ENCODE assay signal across 9 cellular contexts in genomic region chr6:25942561-25943147, GRCh38. TPM values are rescaled to one million over a fixed set of nuclear protein-coding genes. Genes with fewer than 3 reads are reported as not detected.
A peak's percentile ranks its signal among the peaks of the same experiment; 100 is the strongest.
DNase-seq lines count a peak whose midpoint lies in the region; ATAC-seq and TF ChIP-seq lines count a peak whose summit lies in the region.
"Had no signal": no experiment of that assay in that cellular context is flagged by ENCODE, and none has a peak within 500 bp of the region (broad histone marks: within the 10 kb centered on the region; RNA-seq: fewer than 3 reads in every experiment).

No MANE protein-coding gene starts in this region.

- no peak overlapping the region for H2AFZ ChIP-seq in Karpas-422 (ENCODE audit: low read length)

- H4K20me1 ChIP-seq in DOHH2 (ENCODE audit: control insufficient read depth, insufficient read depth, low read depth, low read length) (no peaks in the 10 kb centered on the region), Karpas-422 (ENCODE audit: insufficient read depth, low read depth, low read length) (no peaks in the 10 kb centered on the region)

- H3F3A ChIP-seq in DOHH2 (ENCODE audit: control insufficient read depth, insufficient read depth) = no peaks in the 10 kb centered on the region

- H3K9ac ChIP-seq in Karpas-422 (ENCODE audit: low read length) = no peak overlapping the region

- H3K9me3 ChIP-seq in DOHH2 (ENCODE audit: control insufficient read depth, insufficient read depth, low read length) = peaks cover 12% of the 10 kb centered on the region
- H3K9me3 ChIP-seq in Karpas-422 (ENCODE audit: low read length) = no peaks in the 10 kb centered on the region
- no peaks in the 10 kb centered on the region for H3K9me3 ChIP-seq in thoracic aorta

- H3K27me3 ChIP-seq in DOHH2 (ENCODE audit: control insufficient read depth, low read length) (no peaks in the 10 kb centered on the region), Karpas-422 (ENCODE audit: low read length) (no peaks in the 10 kb centered on the region), thoracic aorta (replicated peaks; ENCODE audit: insufficient read depth) (no peaks in the 10 kb centered on the region)

- H3K4me1 ChIP-seq in DOHH2 (ENCODE audit: control insufficient read depth, low read length) (peaks cover 11% of the 10 kb centered on the region), Karpas-422 (ENCODE audit: low read length) (0 out of 2 replicates have a peak, but pooled peaks cover 3% of the 10 kb centered on the region), thoracic aorta (ENCODE audit: control insufficient read depth in 1 of 2, low read depth in 2 of 2) (peaks cover 0 to 11% of the 10 kb centered on the region in 2 donors)

- H3K36me3 ChIP-seq in DOHH2 (ENCODE audit: control insufficient read depth, low read length) (no peaks in the 10 kb centered on the region), Karpas-422 (ENCODE audit: insufficient read depth, low read length) (no peaks in the 10 kb centered on the region), thoracic aorta (no peaks in the 10 kb centered on the region)

- H3K79me2 ChIP-seq in DOHH2 (ENCODE audit: control insufficient read depth, low read length) (no peaks in the 10 kb centered on the region), Karpas-422 (ENCODE audit: low read length) (no peaks in the 10 kb centered on the region)

- DNase-seq in Karpas-422 (peak; percentile 83), SHP77 treated with DMSO at 0.1 percent for 48 hours (lab: John Stamatoyannopoulos, UW) (peak; percentile 28), fibroblast of villous mesenchyme (ENCODE audit: low read depth) (peak; percentile 56), thoracic aorta (ENCODE audit: low spot score) (no peak), DMS79 (lab: John Stamatoyannopoulos, UW) (no peak)

- TF ChIP-seq CTCF in DOHH2 (IDR thresholded peaks at IDR 0.05; ENCODE audit: low read depth, low read length, poor library complexity, severe bottlenecking) (peak; percentile 64), fibroblast of villous mesenchyme (IDR thresholded peaks at IDR 0.05; ENCODE audit: insufficient read depth, low read depth, low read length) (peak; percentile 61), thoracic aorta (IDR thresholded peaks at IDR 0.05) (peak; percentile 36)

- H3K27ac ChIP-seq in DOHH2 (ENCODE audit: low read depth, low read length) (no peak overlapping the region), Karpas-422 (ENCODE audit: low read length) (no peak overlapping the region), thoracic aorta (no peak overlapping the region)

- no peaks in the 10 kb centered on the region for H3K9me2 ChIP-seq in DOHH2 (replicated peaks; ENCODE audit: control insufficient read depth, low read length)
- H3K9me2 ChIP-seq in Karpas-422 (replicated peaks; ENCODE audit: insufficient read depth, low read length) = no peaks in the 10 kb centered on the region

- H3K4me3 ChIP-seq in DOHH2 (ENCODE audit: low read length) (no peak overlapping the region), Karpas-422 (ENCODE audit: low read length) (no peak overlapping the region), fibroblast of villous mesenchyme (ENCODE audit: low read depth, low read length) (no peak overlapping the region), thoracic aorta (no peak overlapping the region)

- no peak for ATAC-seq in thoracic aorta (ENCODE audit: insufficient number of reproducible peaks, low FRiP score, low read depth)
- no peak for ATAC-seq in GM19452 (IDR thresholded peaks at IDR 0.05; ENCODE audit: unreplicated experiment)
- ATAC-seq in GM18873 (IDR thresholded peaks at IDR 0.05; ENCODE audit: low FRiP score, unreplicated experiment) = no peak

- H3K4me2 ChIP-seq in DOHH2 (ENCODE audit: low read length) (no peak overlapping the region), Karpas-422 (ENCODE audit: low read depth, low read length, poor library complexity, severe bottlenecking) (no peak overlapping the region)

RNA-seq across cellular contexts. Expression of gene SLC17A2, which starts 12.2 kb away (rescaled TPM):
- not detected in 2 replicates for total RNA-seq in Karpas-422 (2014; rRNA removed; shearing (Covaris generic); ENCODE audit: low replicate concordance)
- total RNA-seq in fibroblast of villous mesenchyme (not detected in 2 replicates), thoracic aorta (not detected)
- total RNA-seq: T-helper 2 cell treated with Interferon-gamma antibody and Interleukin-4, amounts not matched to agents 100 ng/mL and 5 ng/mL, for 36 hours had no signal

RNA-seq across cellular contexts. Expression of gene TRIM38, which starts 19.9 kb away (rescaled TPM):
- total RNA-seq in Karpas-422 (2014; rRNA removed; shearing (Covaris generic); ENCODE audit: low replicate concordance) = 17.0 and 19.3 TPM in 2 replicates
- total RNA-seq in fibroblast of villous mesenchyme = 7.7 and 13.8 TPM in 2 replicates
- total RNA-seq in thoracic aorta = 10 to 100 TPM; 19.5 to 25.1 TPM

Comparison
In these comparisons a context has a peak if more than half of its experiments do, and no peak if none do; other contexts are left out.
1. DNase-seq: peak in Karpas-422 (single experiment), SHP77 treated with DMSO at 0.1 percent for 48 hours (single experiment) and fibroblast of villous mesenchyme (single experiment); none in thoracic aorta (single experiment) and DMS79 (single experiment).
2. Peak in every context shown above with its lines, with median percentiles within 50 percentile points of each other: CTCF ChIP-seq.